In the genomic region with DNA sequence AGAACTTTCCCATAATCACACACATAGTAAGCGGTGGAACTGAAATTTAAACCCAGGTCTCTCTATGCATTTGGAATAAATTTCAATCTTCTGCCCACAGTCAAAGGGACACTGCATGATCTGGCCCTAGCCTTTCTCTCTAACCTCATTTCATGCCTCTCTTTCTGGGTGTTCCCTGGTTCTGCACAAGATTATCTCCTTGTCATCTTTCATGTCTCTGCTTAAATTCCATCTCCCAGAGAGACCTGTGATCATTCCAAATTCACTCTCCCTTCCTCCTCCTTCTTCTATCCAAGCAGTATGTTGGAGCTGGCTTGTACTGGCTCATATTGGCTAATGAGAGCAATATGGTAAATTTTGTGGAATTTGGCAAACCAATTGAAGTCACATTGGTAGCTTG, we compare ENCODE assay signal across 9 cellular contexts. TPM values are rescaled to one million over a fixed set of nuclear protein-coding genes. Genes with fewer than 3 reads are reported as not detected.
"Had no signal": no experiment of that assay in that cellular context is flagged by ENCODE, and none has a peak within 500 bp of the region (broad histone marks: within the 10 kb centered on the region; RNA-seq: fewer than 3 reads in every experiment).

No MANE protein-coding gene starts in this region.

- H2AFZ ChIP-seq: GM23248 had no signal

- H3K36me3 ChIP-seq: HAP-1 had no signal

- H3K9me3 ChIP-seq: HAP-1 had no signal

- ATAC-seq: HCT116, K562 had no signal

- DNase-seq: GM23248, GOT3, H7, IMR-90 had no signal

- H3K4me3 ChIP-seq: GM23248, HAP-1, K562 had no signal

- H3K9ac ChIP-seq: GM23248 had no signal

- H3K27ac ChIP-seq: GM23248 had no signal

- H3K4me1 ChIP-seq: HAP-1 had no signal

RNA-seq across cellular contexts. Expression of a gene that starts 22.2 kb away (rescaled TPM):
- total RNA-seq: GM23248, H4, HT-29, IMR-90, K562 had no signal
